8 cellular contexts compared by ENCODE assay signal in the genomic region with DNA sequence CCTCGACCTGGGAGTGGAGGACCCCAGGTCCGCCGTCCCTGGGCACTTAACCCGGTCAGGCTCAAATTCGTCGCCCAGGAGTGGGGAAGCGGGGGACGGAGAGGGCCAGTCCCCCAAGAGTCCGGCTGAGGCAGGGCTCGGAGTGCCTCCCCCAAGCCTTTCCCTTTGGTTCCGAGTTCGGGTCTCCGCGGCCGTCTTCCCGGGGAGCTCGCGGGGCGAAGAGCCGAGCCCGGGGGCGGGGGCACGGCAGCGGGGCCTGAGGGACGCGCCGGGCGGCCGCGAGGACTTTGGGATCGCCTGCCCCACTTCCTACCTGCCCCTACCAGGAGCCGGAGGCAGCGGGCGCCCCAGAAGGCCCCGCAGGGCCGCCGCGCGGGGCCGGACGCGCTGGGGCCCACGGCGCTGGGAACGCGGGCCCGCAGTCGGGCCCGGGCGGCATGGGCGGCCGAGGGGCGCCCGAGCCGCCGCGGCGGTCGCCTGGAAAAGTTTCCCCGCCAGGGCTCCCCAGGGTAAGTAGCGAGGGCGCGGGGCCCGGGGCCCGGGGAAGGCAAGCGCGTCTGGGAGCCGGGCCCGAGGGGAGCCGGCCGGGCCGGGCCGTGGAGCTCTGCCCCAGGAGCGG. TPM values are rescaled to one million over a fixed set of nuclear protein-coding genes. Genes with fewer than 3 reads are reported as not detected.
A peak's percentile ranks its signal among the peaks of the same experiment; 100 is the strongest.
DNase-seq lines count a peak whose midpoint lies in the region; ATAC-seq and TF ChIP-seq lines count a peak whose summit lies in the region.

No MANE protein-coding gene starts in this region.

- H3K9me3 Mint-ChIP-seq in activated CD4-positive, alpha-beta T cell treated with anti-CD3 and anti-CD28 coated beads, Interleukin-2, amount 10 ng/mL, durations not matched to agents 7 days and 5 days, result no peaks in the 10 kb centered on the region

- peaks cover 70% of the 10 kb centered on the region for H3K4me1 Mint-ChIP-seq in activated CD4-positive, alpha-beta T cell treated with anti-CD3 and anti-CD28 coated beads, Interleukin-2, amount 10 ng/mL, durations not matched to agents 7 days and 5 days

- H3K36me3 ChIP-seq in spleen, result peaks cover 0 to 13% (median 8%) of the 10 kb centered on the region in 6 donors

- in situ Hi-C loops in astrocyte of the cerebellum (cut with HindIII; ENCODE audit: low sequenced_read_pairs), result no loop called here

- 0 to 1% (median 1%) methylated on average over 1 to 74 of the region's 74 CpGs for WGBS in spleen, 5 donors

- CTCF ChIA-PET in activated CD4-positive, alpha-beta T cell treated with anti-CD3 and anti-CD28 coated beads, Interleukin-2, amount 10 ng/mL, durations not matched to agents 7 days and 5 days (lab: Charles Lee), result interaction anchor here (0.6 to 1.7 kb wide), 6 partner anchors 12 to 223 kb away, joined by 3 to 4 read pairs (median 4); no protein-coding TSS in a partner anchor

- H3K36me3 Mint-ChIP-seq in activated CD4-positive, alpha-beta T cell treated with anti-CD3 and anti-CD28 coated beads, Interleukin-2, amount 10 ng/mL, durations not matched to agents 7 days and 5 days (ENCODE audit: low read depth), result peaks cover 18% of the 10 kb centered on the region

- TF ChIP-seq CTCF in astrocyte of the cerebellum (IDR thresholded peaks at IDR 0.05; ENCODE audit: low read depth, low read length, missing control alignments) (no peak), spleen (IDR thresholded peaks at IDR 0.05 in 8 of 11, conservative IDR thresholded peaks at IDR 0.05 in 3 of 11) (no peak)

- intact Hi-C loops in spleen (cut with DNase I; ENCODE audit: low total_unique reads), result no loop called here

- no peak for TF ChIP-seq POLR2A in spleen (IDR thresholded peaks at IDR 0.05)

- POLR2A ChIA-PET in activated CD4-positive, alpha-beta T cell treated with anti-CD3 and anti-CD28 coated beads, Interleukin-2, amount 10 ng/mL, durations not matched to agents 7 days and 5 days (lab: Charles Lee), result interaction anchor here (0.5 to 0.8 kb wide), 2 partner anchors 34 to 286 kb away, joined by 3 read pairs; no protein-coding TSS in a partner anchor

- peaks cover 26 to 79% (median 60%) of the 10 kb centered on the region in 6 donors for H3K4me1 ChIP-seq in spleen

- no peak for DNase-seq in activated CD4-positive, alpha-beta T cell treated with anti-CD3 and anti-CD28 coated beads, Interleukin-2, amount 10 ng/mL, durations not matched to agents 7 days and 5 days
- no peak for DNase-seq in activated CD4-positive, alpha-beta T cell treated with anti-CD3 and anti-CD28 coated beads for 48 hours
- peak; percentile 8 for DNase-seq in NCI-H2227 treated with DMSO at 0.1 percent for 48 hours (lab: John Stamatoyannopoulos, UW)
- DNase-seq in astrocyte of the cerebellum (ENCODE audit: low read depth), result no peak
- DNase-seq in iPS-NIHi11 (ENCODE audit: low spot score), result peak; percentile 59
- DNase-seq in spleen, result peak; percentile 88

- peak overlapping the region; percentile 79 to 98 (median 96) for H3K27ac ChIP-seq in spleen

- H3K27me3 Mint-ChIP-seq in activated CD4-positive, alpha-beta T cell treated with anti-CD3 and anti-CD28 coated beads, Interleukin-2, amount 10 ng/mL, durations not matched to agents 7 days and 5 days, result no peaks in the 10 kb centered on the region

- peak overlapping the region; percentile 96 for H3K27ac Mint-ChIP-seq in activated CD4-positive, alpha-beta T cell treated with anti-CD3 and anti-CD28 coated beads, Interleukin-2, amount 10 ng/mL, durations not matched to agents 7 days and 5 days

- H3K4me3 ChIP-seq in astrocyte of the cerebellum (ENCODE audit: low read depth, low read length), result peak overlapping the region; percentile 64
- peak overlapping the region; percentile 45 to 93 (median 70) for H3K4me3 ChIP-seq in spleen

- ATAC-seq in HG03442 (IDR thresholded peaks at IDR 0.05; ENCODE audit: unreplicated experiment) (no peak), HG03457 (IDR thresholded peaks at IDR 0.05; ENCODE audit: unreplicated experiment) (no peak)

- peak overlapping the region; percentile 89 for H3K4me3 Mint-ChIP-seq in activated CD4-positive, alpha-beta T cell treated with anti-CD3 and anti-CD28 coated beads, Interleukin-2, amount 10 ng/mL, durations not matched to agents 7 days and 5 days

- no peaks in the 10 kb centered on the region for H3K27me3 ChIP-seq in spleen (replicated peaks in 1 of 7)

- H3K9me3 ChIP-seq in spleen, result no peaks in the 10 kb centered on the region

RNA-seq across cellular contexts. Expression of a gene that starts 2.8 kb away (rescaled TPM):
- total RNA-seq in activated CD4-positive, alpha-beta T cell treated with anti-CD3 and anti-CD28 coated beads, Interleukin-2, amount 10 ng/mL, durations not matched to agents 7 days and 5 days, result 100 to 1,000 TPM; 148 to 153 TPM
- 100 to 1,000 TPM in 2 of 7 donors, 10 to 100 TPM in 5; 62.0 to 139 (median 86.8) TPM for total RNA-seq in spleen
- polyA plus RNA-seq in spleen, result 10 to 100 TPM in 2 of 3 donors, 1 to 10 TPM in 1; 10.0 to 33.3 (median 10.9) TPM

RNA-seq across cellular contexts. Expression of a gene that starts 13.1 kb away (rescaled TPM):
- 10 to 100 TPM in 1 of 2 experiments, 1 to 10 TPM in 1; 8.6 to 10.7 TPM for total RNA-seq in activated CD4-positive, alpha-beta T cell treated with anti-CD3 and anti-CD28 coated beads, Interleukin-2, amount 10 ng/mL, durations not matched to agents 7 days and 5 days
- total RNA-seq in spleen, result 100 to 1,000 TPM; 150 to 369 (median 272) TPM
- polyA plus RNA-seq in spleen, result 100 to 1,000 TPM in 1 of 3 donors, 10 to 100 TPM in 2; 39.5 to 176 (median 89.2) TPM

RNA-seq across cellular contexts. Expression of a gene that starts 31.9 kb away (rescaled TPM):
- total RNA-seq in activated CD4-positive, alpha-beta T cell treated with anti-CD3 and anti-CD28 coated beads, Interleukin-2, amount 10 ng/mL, durations not matched to agents 7 days and 5 days, result 10 to 100 TPM; 77.4 to 97.4 TPM
- total RNA-seq in spleen, result 100 to 1,000 TPM; 105 to 167 (median 120) TPM
- polyA plus RNA-seq in spleen, result 10 to 100 TPM; 13.7 to 46.1 (median 24.0) TPM

Comparison
In these comparisons a context has a peak if more than half of its experiments do, and no peak if none do; other contexts are left out.
1. DNase-seq: peak in NCI-H2227 treated with DMSO at 0.1 percent for 48 hours (single experiment), iPS-NIHi11 (single experiment) and spleen (single experiment); none in activated CD4-positive, alpha-beta T cell treated with anti-CD3 and anti-CD28 coated beads, Interleukin-2, amount 10 ng/mL, durations not matched to agents 7 days and 5 days (single experiment), activated CD4-positive, alpha-beta T cell treated with anti-CD3 and anti-CD28 coated beads for 48 hours (single experiment) and astrocyte of the cerebellum (single experiment).
2. RNA of a gene that starts 13.1 kb away (total RNA-seq): 150 to 369 TPM in spleen; 8.6 to 10.7 TPM in activated CD4-positive, alpha-beta T cell treated with anti-CD3 and anti-CD28 coated beads, Interleukin-2, amount 10 ng/mL, durations not matched to agents 7 days and 5 days; every median in the first group is over 10 times any median in the second.